Comparison of ENCODE assay signal across 12 cellular contexts in the genomic region with DNA sequence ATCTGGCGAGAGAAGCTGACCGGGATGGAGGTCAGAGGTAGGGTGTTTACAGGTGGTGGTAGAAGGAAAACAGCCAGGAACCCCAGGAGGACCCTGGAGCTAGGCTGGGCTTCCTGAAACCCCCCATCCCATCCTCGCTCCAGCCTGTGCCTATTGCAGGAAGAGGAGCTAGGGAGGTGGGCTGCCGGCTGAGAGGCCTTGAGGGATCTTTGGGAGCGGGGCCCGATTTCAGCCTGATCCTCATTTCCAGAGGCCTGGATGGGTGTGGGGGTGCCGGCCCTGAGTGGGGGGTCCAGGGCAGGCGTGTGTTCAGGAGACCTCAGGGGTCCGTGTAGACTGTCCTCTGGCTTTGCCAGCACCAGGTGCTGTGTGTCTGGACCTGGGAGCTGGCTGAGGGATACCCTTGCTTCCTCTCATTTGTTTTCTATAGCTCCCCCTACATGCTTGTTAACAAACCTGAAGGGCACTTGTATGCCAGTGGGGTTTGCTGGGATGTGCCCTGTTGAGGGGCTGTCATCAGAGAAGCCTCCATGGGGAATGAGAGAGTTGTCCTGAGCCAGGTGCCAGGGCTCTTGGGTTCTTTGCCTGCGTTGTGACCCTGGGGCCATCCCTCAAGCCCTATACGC. TPM values are rescaled to one million over a fixed set of nuclear protein-coding genes. Genes with fewer than 3 reads are reported as not detected.
A peak's percentile ranks its signal among the peaks of the same experiment; 100 is the strongest.
DNase-seq lines count a peak whose midpoint lies in the region; ATAC-seq and TF ChIP-seq lines count a peak whose summit lies in the region.
"Had no signal": no experiment of that assay in that cellular context is flagged by ENCODE, and none has a peak within 500 bp of the region (broad histone marks: within the 10 kb centered on the region; RNA-seq: fewer than 3 reads in every experiment).

No MANE protein-coding gene starts in this region.

- no peak overlapping the region for H2BK5ac ChIP-seq in IMR-90 (ENCODE audit: low read depth, low read length, poor library complexity, severe bottlenecking)

- H3K27me3 ChIP-seq in IMR-90 (ENCODE audit: control insufficient read depth, insufficient read depth, low read length): peaks cover 34% of the 10 kb centered on the region
- H3K27me3 ChIP-seq in colonic mucosa: peaks cover 10% of the 10 kb centered on the region

- no peak overlapping the region for H2BK20ac ChIP-seq in IMR-90 (ENCODE audit: low read depth, low read length)

- H3K27me3 Mint-ChIP-seq in nephron (ENCODE audit: low read depth): peaks cover 64% of the 10 kb centered on the region

- no peak for TF ChIP-seq RAD21 in IMR-90 (IDR thresholded peaks at IDR 0.05; ENCODE audit: low read length)

- no CpG with 5 or more reads among the region's 11 CpGs for WGBS in IMR-90 (ENCODE audit: extremely low coverage in 2 of 2, insufficient read length in 1 of 2), 2 experiments

- no peak overlapping the region for H3K14ac ChIP-seq in IMR-90 (replicated peaks; ENCODE audit: low read depth, low read length)

- H3K27ac Mint-ChIP-seq in nephron: no peak overlapping the region

- no peak overlapping the region for H3K4me2 ChIP-seq in IMR-90 (ENCODE audit: low read depth, low read length)

- BruUV-seq in IMR-90 (replicated peaks; lab: Mats Ljungman, UMichigan): no TSS peak

- H3K9me3 Mint-ChIP-seq in nephron: no peaks in the 10 kb centered on the region

- no peak overlapping the region for H4K8ac ChIP-seq in IMR-90 (ENCODE audit: low read depth in 2 of 2, low read length in 2 of 2)

- no peaks in the 10 kb centered on the region for H3K36me3 Mint-ChIP-seq in nephron (ENCODE audit: low read depth)

- in situ Hi-C loops in IMR-90 (cut with MboI; ENCODE audit: low sequenced_read_pairs): no loop called here

- H2AK9ac ChIP-seq in IMR-90 (replicated peaks; ENCODE audit: low read depth, low read length, poor library complexity): no peak overlapping the region

- H3K9me1 ChIP-seq in IMR-90 (ENCODE audit: insufficient read depth, low read length): no peaks in the 10 kb centered on the region

- TF ChIP-seq CTCF in IMR-90 (conservative IDR thresholded peaks at IDR 0.05; ENCODE audit: low read depth, low read length) (no peak), colonic mucosa (IDR thresholded peaks at IDR 0.05) (no peak), nephron (IDR thresholded peaks at IDR 0.05; ENCODE audit: unreplicated experiment in 3 of 3) (no peak)

- dilution Hi-C loops in IMR-90 (cut with HindIII; ENCODE audit: low sequenced_read_pairs, unreplicated experiment): no loop called here

- H3K4me1 ChIP-seq in IMR-90 (ENCODE audit: control insufficient read depth, insufficient read depth, low read length) (no peaks in the 10 kb centered on the region), colonic mucosa (no peaks in the 10 kb centered on the region)

- peak overlapping the region; percentile 77 to 86 (median 78) for H3K4me3 Mint-ChIP-seq in nephron

- no peak overlapping the region for H3K23ac ChIP-seq in IMR-90 (ENCODE audit: low read depth, low read length)

- H2BK15ac ChIP-seq in IMR-90 (ENCODE audit: low read depth, low read length): no peak overlapping the region

- no peak overlapping the region for H3K9ac ChIP-seq in IMR-90 (ENCODE audit: low read depth, low read length)
- peak overlapping the region in 1 of 2 donors; percentile 12 for H3K9ac ChIP-seq in colonic mucosa (ENCODE audit: low read depth in 2 of 2, low read length in 2 of 2)

- H2AFZ ChIP-seq in IMR-90 (replicated peaks; ENCODE audit: low read length, poor library complexity): peak overlapping the region; percentile 51

- peak; percentile 30 for DNase-seq in DMS 273 (lab: John Stamatoyannopoulos, UW; ENCODE audit: unreplicated experiment)
- DNase-seq in DMS 273 treated with DMSO at 0.1 percent for 48 hours (lab: John Stamatoyannopoulos, UW): no peak
- no peak for DNase-seq in IMR-90
- DNase-seq in colonic mucosa: no peak
- no peak for DNase-seq in glomerular visceral epithelial cell (ENCODE audit: extremely low spot score)
- no peak for DNase-seq in NCI-H2107 (lab: John Stamatoyannopoulos, UW)
- DNase-seq: activated CD4-positive, alpha-beta T cell treated with anti-CD3 and anti-CD28 coated beads for 4 hours; cortex of kidney had no signal

- H3K4ac ChIP-seq in IMR-90 (ENCODE audit: low read depth, low read length): no peak overlapping the region

- no peak for TF ChIP-seq POLR2A in IMR-90 (IDR thresholded peaks at IDR 0.05; ENCODE audit: low read depth, low read length)

- ATAC-seq in IMR-90 (ENCODE audit: low read depth): no peak
- no peak for ATAC-seq in HG03159 (IDR thresholded peaks at IDR 0.05; ENCODE audit: unreplicated experiment)

- H3K9me3 ChIP-seq in IMR-90 (ENCODE audit: control insufficient read depth, insufficient read depth, low read length) (no peaks in the 10 kb centered on the region), colonic mucosa (no peaks in the 10 kb centered on the region)

- no peaks in the 10 kb centered on the region for H3K4me1 Mint-ChIP-seq in nephron

- no peak overlapping the region for H4K5ac ChIP-seq in IMR-90 (ENCODE audit: low read depth, low read length)

- intact Hi-C loops in IMR-90 (cut with micrococcal nuclease): no loop called here
- intact Hi-C loops in colonic mucosa (cut with DNase I): no loop called here

- CTCF ChIA-PET in IMR-90 (lab: Yijun Ruan, JAX): no interaction called here

- no peak overlapping the region for H3K56ac ChIP-seq in IMR-90 (ENCODE audit: extremely low read depth, insufficient read depth, low read length)

- no peak overlapping the region for H3K18ac ChIP-seq in IMR-90 (ENCODE audit: low read depth, low read length)

- H3K27ac ChIP-seq in IMR-90 (ENCODE audit: insufficient read depth, low read length) (no peak overlapping the region), colonic mucosa (no peak overlapping the region)
- H3K27ac ChIP-seq: 22Rv1, skin epidermis had no signal

- H4K91ac ChIP-seq in IMR-90 (ENCODE audit: insufficient read depth, low read depth, low read length): no peak overlapping the region

- H2AK5ac ChIP-seq in IMR-90 (ENCODE audit: low read depth, low read length): no peak overlapping the region

- no peak overlapping the region for H3K4me3 ChIP-seq in IMR-90 (ENCODE audit: insufficient read depth, low read depth, low read length)
- peak overlapping the region; percentile 28 for H3K4me3 ChIP-seq in colonic mucosa

- POLR2A ChIA-PET in IMR-90 (lab: Charles Lee; ENCODE audit: unreplicated experiment): no interaction called here

- H4K20me1 ChIP-seq in IMR-90 (ENCODE audit: insufficient read depth, low read length): no peaks in the 10 kb centered on the region

- H3K79me1 ChIP-seq in IMR-90 (ENCODE audit: low read depth in 1 of 2, low read length in 2 of 2): no peaks in the 10 kb centered on the region

- no peaks in the 10 kb centered on the region for H3K36me3 ChIP-seq in IMR-90 (ENCODE audit: control insufficient read depth, insufficient read depth, low read length)
- H3K36me3 ChIP-seq in colonic mucosa: no peaks in the 10 kb centered on the region

- H2BK120ac ChIP-seq in IMR-90 (ENCODE audit: low read depth, low read length): no peak overlapping the region

TF ChIP-seq in IMR-90, 13 proteins besides CTCF, POLR2A, EP300 and RAD21:
- TF ChIP-seq, protein P1, sequence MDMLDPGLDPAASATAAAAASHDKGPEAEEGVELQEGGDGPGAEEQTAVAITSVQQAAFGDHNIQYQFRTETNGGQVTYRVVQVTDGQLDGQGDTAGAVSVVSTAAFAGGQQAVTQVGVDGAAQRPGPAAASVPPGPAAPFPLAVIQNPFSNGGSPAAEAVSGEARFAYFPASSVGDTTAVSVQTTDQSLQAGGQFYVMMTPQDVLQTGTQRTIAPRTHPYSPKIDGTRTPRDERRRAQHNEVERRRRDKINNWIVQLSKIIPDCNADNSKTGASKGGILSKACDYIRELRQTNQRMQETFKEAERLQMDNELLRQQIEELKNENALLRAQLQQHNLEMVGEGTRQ (IDR thresholded peaks at IDR 0.05; ENCODE audit: low read depth, low read length): no peak
- TF ChIP-seq NFE2L2 (IDR thresholded peaks at IDR 0.05; ENCODE audit: low read depth, low read length) (no peak), CHD1 (IDR thresholded peaks at IDR 0.05; ENCODE audit: low read depth, low read length) (no peak), MAFK (IDR thresholded peaks at IDR 0.05; ENCODE audit: low read depth, low read length) (no peak), SMC3 (IDR thresholded peaks at IDR 0.05; ENCODE audit: low read depth, low read length) (no peak), MAZ (IDR thresholded peaks at IDR 0.05; ENCODE audit: borderline replicate concordance, low read depth, low read length) (no peak), BHLHE40 (IDR thresholded peaks at IDR 0.05; ENCODE audit: low read depth, low read length) (no peak), MXI1 (IDR thresholded peaks at IDR 0.05; ENCODE audit: borderline replicate concordance, low read depth, low read length) (no peak), CEBPB (IDR thresholded peaks at IDR 0.05; ENCODE audit: low read depth, low read length) (no peak), FOS (IDR thresholded peaks at IDR 0.05; ENCODE audit: low read depth, low read length) (no peak), RCOR1 (IDR thresholded peaks at IDR 0.05; ENCODE audit: insufficient replicate concordance, low read length) (no peak), RFX5 (IDR thresholded peaks at IDR 0.05; ENCODE audit: low read depth, low read length) (no peak)
- TF ChIP-seq, protein P2, sequence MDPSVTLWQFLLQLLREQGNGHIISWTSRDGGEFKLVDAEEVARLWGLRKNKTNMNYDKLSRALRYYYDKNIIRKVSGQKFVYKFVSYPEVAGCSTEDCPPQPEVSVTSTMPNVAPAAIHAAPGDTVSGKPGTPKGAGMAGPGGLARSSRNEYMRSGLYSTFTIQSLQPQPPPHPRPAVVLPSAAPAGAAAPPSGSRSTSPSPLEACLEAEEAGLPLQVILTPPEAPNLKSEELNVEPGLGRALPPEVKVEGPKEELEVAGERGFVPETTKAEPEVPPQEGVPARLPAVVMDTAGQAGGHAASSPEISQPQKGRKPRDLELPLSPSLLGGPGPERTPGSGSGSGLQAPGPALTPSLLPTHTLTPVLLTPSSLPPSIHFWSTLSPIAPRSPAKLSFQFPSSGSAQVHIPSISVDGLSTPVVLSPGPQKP (IDR thresholded peaks at IDR 0.05; ENCODE audit: borderline replicate concordance, low read depth, low read length): no peak
TF ChIP-seq in IMR-90: peak in this region for 0.

RNA-seq across cellular contexts. Expression of a gene that starts 18.9 kb away (rescaled TPM):
- total RNA-seq in IMR-90 (2012; rRNA removed) (4.7 and 5.7 TPM in 2 replicates), colonic mucosa (10 to 100 TPM; 45.2 to 45.4 TPM)
- 7.5 and 8.6 TPM in 2 replicates for polyA plus RNA-seq in IMR-90 (2012; rRNA removed)
- polyA plus RNA-seq in IMR-90 (2012; cell fraction: cytosol; rRNA removed): 3.4 and 3.8 TPM in 2 replicates
- 28.2 and 37.6 TPM in 2 replicates for polyA plus RNA-seq in IMR-90 (2012; cell fraction: nucleus; rRNA removed; ENCODE audit: low replicate concordance)

RNA-seq across cellular contexts. Expression of a gene that starts 27.9 kb away (rescaled TPM):
- total RNA-seq in IMR-90 (2012; rRNA removed) (not detected in 2 replicates), colonic mucosa (1 to 10 TPM in 1 of 2 donors, under 1 TPM in 1; 0.72 to 1.8 TPM)
- polyA plus RNA-seq in IMR-90 (2012; rRNA removed): not detected in 2 replicates
- not detected in 2 replicates for polyA plus RNA-seq in IMR-90 (2012; cell fraction: cytosol; rRNA removed)
- 0.02 TPM in 1 of 2 replicates, not detected in the other for polyA plus RNA-seq in IMR-90 (2012; cell fraction: nucleus; rRNA removed; ENCODE audit: low replicate concordance)
